In the genomic region with DNA sequence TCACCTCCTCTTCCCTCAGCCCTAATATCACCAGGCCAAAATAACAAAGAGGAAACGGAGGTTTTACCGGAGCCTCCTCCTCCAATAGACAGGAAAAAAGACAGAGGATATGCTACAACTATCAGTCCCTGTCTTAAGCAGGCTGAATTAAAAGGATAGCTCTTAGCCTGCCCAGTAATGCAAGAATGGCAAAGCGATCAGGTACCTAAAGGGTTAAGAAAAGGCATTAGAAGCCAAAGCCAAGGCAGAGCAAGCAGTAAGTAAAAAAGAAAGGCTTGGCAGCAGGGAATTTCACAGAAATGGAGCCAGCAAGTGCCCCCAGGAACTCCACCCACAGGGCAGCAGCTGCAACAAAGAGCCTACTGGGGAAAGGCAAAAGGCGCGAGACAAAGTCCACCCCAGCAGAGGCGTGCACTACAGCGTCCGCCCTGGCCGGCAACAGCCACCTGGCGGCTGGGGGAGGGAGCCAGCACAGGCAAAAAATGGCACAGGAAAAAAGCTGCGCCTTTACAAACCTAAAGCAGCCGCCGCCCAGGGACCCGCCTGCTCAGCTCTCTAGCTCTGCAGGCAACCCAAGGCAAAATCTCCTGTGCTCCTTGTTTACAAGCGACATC, we compare ENCODE assay signal across 10 cellular contexts.
DNase-seq lines count a peak whose midpoint lies in the region; ATAC-seq and FAIRE-seq lines count a peak whose summit lies in the region.
"Had no signal": no experiment of that assay in that cellular context is flagged by ENCODE, and none has a peak within 500 bp of the region (broad histone marks: within the 10 kb centered on the region; RNA-seq: fewer than 3 reads in every experiment).

No MANE protein-coding gene starts in this region.

- H3K4me3 Mint-ChIP-seq in T-helper 17 cell: no peak overlapping the region

- no peak overlapping the region for H3K4me2 ChIP-seq in Karpas-422 (ENCODE audit: low read depth, low read length, poor library complexity, severe bottlenecking)

- intact Hi-C loops in right cardiac atrium (cut with DNase I): no loop called here
- intact Hi-C loops in cardiac septum (cut with DNase I): no loop called here
- intact Hi-C loops in left colon (cut with DNase I, micrococcal nuclease): loop anchor here in 1 of 2 donors (10.0 kb wide), 1 partner anchor 162 kb away; the partner anchor contains the start of gene ZC3H12B

- peaks cover 2% of the 10 kb centered on the region for H3K4me1 Mint-ChIP-seq in T-helper 17 cell

- no peaks in the 10 kb centered on the region for H3K27me3 ChIP-seq in right cardiac atrium (ENCODE audit: control insufficient read depth, insufficient read depth)
- H3K27me3 ChIP-seq in Karpas-422 (ENCODE audit: low read length): no peaks in the 10 kb centered on the region

- no peak for FAIRE-seq in urothelium cell line (lab: Jason Lieb, UNC)
- FAIRE-seq: keratinocyte had no signal

- H3K27ac ChIP-seq in right cardiac atrium (ENCODE audit: low read length) (no peak overlapping the region), Karpas-422 (ENCODE audit: low read length) (no peak overlapping the region)

- no peak overlapping the region for H2AFZ ChIP-seq in Karpas-422 (ENCODE audit: low read length)

- H3K36me3 ChIP-seq in Karpas-422 (ENCODE audit: insufficient read depth, low read length): no peaks in the 10 kb centered on the region

- no peaks in the 10 kb centered on the region for H3K9me3 ChIP-seq in right cardiac atrium (ENCODE audit: control insufficient read depth, low read length)
- H3K9me3 ChIP-seq in T-helper 17 cell (ENCODE audit: control insufficient read depth, low read length, poor library complexity, severe bottlenecking): no peaks in the 10 kb centered on the region
- H3K9me3 ChIP-seq in Karpas-422 (ENCODE audit: low read length): no peaks in the 10 kb centered on the region; the same call in none of the 2 replicates

- peak overlapping the region; percentile 20 for H3K4me3 ChIP-seq in right cardiac atrium (ENCODE audit: low read length)
- H3K4me3 ChIP-seq in Karpas-422 (ENCODE audit: low read length): no peak overlapping the region

- 4% methylated on average over 15 of the region's 15 CpGs for WGBS in right cardiac atrium

- ATAC-seq in right cardiac atrium: peak; percentile 43 to 64
- no peak for ATAC-seq in T-helper 17 cell
- peak; percentile 94 for ATAC-seq in left colon
- ATAC-seq in HG02852 (IDR thresholded peaks at IDR 0.05; ENCODE audit: unreplicated experiment): no peak
- no peak for ATAC-seq in GM21515 (IDR thresholded peaks at IDR 0.05; ENCODE audit: unreplicated experiment)

- no peaks in the 10 kb centered on the region for H4K20me1 ChIP-seq in Karpas-422 (ENCODE audit: insufficient read depth, low read depth, low read length)

- no peaks in the 10 kb centered on the region for H3K27me3 Mint-ChIP-seq in T-helper 17 cell

- no peaks in the 10 kb centered on the region for H3K9me2 ChIP-seq in Karpas-422 (replicated peaks; ENCODE audit: insufficient read depth, low read length)

- H3K9ac ChIP-seq in Karpas-422 (ENCODE audit: low read length): no peak overlapping the region

- H3K36me3 Mint-ChIP-seq in T-helper 17 cell (ENCODE audit: low read depth): peaks cover 2% of the 10 kb centered on the region

- no peaks in the 10 kb centered on the region for H3K4me1 ChIP-seq in right cardiac atrium (ENCODE audit: control insufficient read depth, insufficient read depth, low read length)
- H3K4me1 ChIP-seq in Karpas-422 (ENCODE audit: low read length): no peaks in the 10 kb centered on the region

- peak overlapping the region; percentile 72 for H3K27ac Mint-ChIP-seq in T-helper 17 cell

- DNase-seq in right cardiac atrium (peak; percentile 10 to 49 (median 36)), cardiac septum (ENCODE audit: low spot score) (no peak), T-helper 17 cell (no peak), left colon (peak; percentile 84 to 85), urothelium cell line (ENCODE audit: low spot score) (peak; percentile 64), Karpas-422 (no peak)
- DNase-seq: stimulated activated CD4-positive, alpha-beta T cell treated with anti-CD3 and anti-CD28 coated beads, Interleukin-4, amount 100 ng/mL, for 24 hours had no signal

- no peaks in the 10 kb centered on the region for H3K79me2 ChIP-seq in Karpas-422 (ENCODE audit: low read length)

Comparison
In these comparisons a context has a peak if more than half of its experiments do, and no peak if none do; other contexts are left out.
1. DNase-seq: peak in right cardiac atrium (3 of 3), left colon (2 of 2) and urothelium cell line (single experiment); none in cardiac septum (single experiment), T-helper 17 cell (0 of 3) and Karpas-422 (single experiment).
2. ATAC-seq: peak in right cardiac atrium (2 of 2) and left colon (single experiment); none in T-helper 17 cell (single experiment), HG02852 (single experiment) and GM21515 (single experiment).